In genomic region chr2:127153691-127154158, GRCh38 we compare ENCODE assay signal across 10 cellular contexts. TPM values are rescaled to one million over a fixed set of nuclear protein-coding genes. Genes with fewer than 3 reads are reported as not detected.
DNase-seq lines count a peak whose midpoint lies in the region; ATAC-seq and TF ChIP-seq lines count a peak whose summit lies in the region.
"Had no signal": no experiment of that assay in that cellular context is flagged by ENCODE, and none has a peak within 500 bp of the region (broad histone marks: within the 10 kb centered on the region; RNA-seq: fewer than 3 reads in every experiment).

No MANE protein-coding gene starts in this region.

- no peaks in the 10 kb centered on the region for H3K9me3 ChIP-seq in CD8-positive, alpha-beta memory T cell (ENCODE audit: low read length)

- no peaks in the 10 kb centered on the region for H3K36me3 ChIP-seq in CD8-positive, alpha-beta memory T cell (ENCODE audit: insufficient read depth, low read length)

- no peak overlapping the region for H3K27ac ChIP-seq in CD8-positive, alpha-beta memory T cell (ENCODE audit: low read depth, low read length)
- H3K27ac ChIP-seq: SK-N-MC had no signal

- no peak overlapping the region for H3K4me3 ChIP-seq in foreskin fibroblast (ENCODE audit: low read depth in 1 of 2, low read length in 2 of 2)
- no peak overlapping the region for H3K4me3 ChIP-seq in retinal pigment epithelial cell (ENCODE audit: low read length)
- no peak overlapping the region for H3K4me3 ChIP-seq in CD8-positive, alpha-beta memory T cell (ENCODE audit: low read length)
- H3K4me3 ChIP-seq: SK-N-MC had no signal

- H3K4me3 Mint-ChIP-seq in activated T-helper 1 cell treated with anti-CD3 and anti-CD28 coated beads, Interleukin-12 subunit alpha, Interleukin-12 subunit beta, Interleukin-2, Interleukin-4 antibody, amounts not matched to agents 30 ng/mL and 10 ng/mL and 1 ng/mL, durations not matched to agents 14 hours and 24 hours and 36 hours: no peak overlapping the region
- H3K4me3 Mint-ChIP-seq in CD8-positive, alpha-beta memory T cell: no peak overlapping the region

- H3K4me1 Mint-ChIP-seq in activated T-helper 1 cell treated with anti-CD3 and anti-CD28 coated beads, Interleukin-12 subunit alpha, Interleukin-12 subunit beta, Interleukin-2, Interleukin-4 antibody, amounts not matched to agents 30 ng/mL and 10 ng/mL and 1 ng/mL, durations not matched to agents 14 hours and 24 hours and 36 hours (ENCODE audit: low read depth): no peaks in the 10 kb centered on the region
- no peaks in the 10 kb centered on the region for H3K4me1 Mint-ChIP-seq in CD8-positive, alpha-beta memory T cell

- no peaks in the 10 kb centered on the region for H3K4me1 ChIP-seq in CD8-positive, alpha-beta memory T cell (ENCODE audit: insufficient read depth, low read length)

- H3K27me3 ChIP-seq in CD8-positive, alpha-beta memory T cell (ENCODE audit: insufficient read depth, low read length, poor library complexity, severe bottlenecking): peaks cover 6% of the 10 kb centered on the region

- ATAC-seq in SK-N-SH treated with all-trans-retinoic acid at 6 μM for 48 hours: peak; percentile 90
- ATAC-seq in HG02588 (IDR thresholded peaks at IDR 0.05; ENCODE audit: unreplicated experiment): no peak
- no peak for ATAC-seq in HG02885 (IDR thresholded peaks at IDR 0.05; ENCODE audit: poor library complexity, unreplicated experiment)

- H3K27ac Mint-ChIP-seq in activated T-helper 1 cell treated with anti-CD3 and anti-CD28 coated beads, Interleukin-12 subunit alpha, Interleukin-12 subunit beta, Interleukin-2, Interleukin-4 antibody, amounts not matched to agents 30 ng/mL and 10 ng/mL and 1 ng/mL, durations not matched to agents 14 hours and 24 hours and 36 hours: no peak overlapping the region
- no peak overlapping the region for H3K27ac Mint-ChIP-seq in CD8-positive, alpha-beta memory T cell

- TF ChIP-seq CTCF in foreskin fibroblast (IDR thresholded peaks at IDR 0.05; ENCODE audit: low read depth, low read length) (no peak), retinal pigment epithelial cell (conservative IDR thresholded peaks at IDR 0.05; ENCODE audit: low read depth, low read length) (peak; percentile 5)

- CTCF ChIA-PET in CD8-positive, alpha-beta memory T cell (lab: Charles Lee): interaction anchor here (1.3 kb wide), 1 partner anchor 86 kb away, joined by 4 read pairs; no protein-coding TSS in a partner anchor

- H3K27me3 Mint-ChIP-seq in activated T-helper 1 cell treated with anti-CD3 and anti-CD28 coated beads, Interleukin-12 subunit alpha, Interleukin-12 subunit beta, Interleukin-2, Interleukin-4 antibody, amounts not matched to agents 30 ng/mL and 10 ng/mL and 1 ng/mL, durations not matched to agents 14 hours and 24 hours and 36 hours (ENCODE audit: insufficient read depth): peaks cover 3% of the 10 kb centered on the region
- peaks cover under 1 to 4% of the 10 kb centered on the region in 2 donors for H3K27me3 Mint-ChIP-seq in CD8-positive, alpha-beta memory T cell

- H3K36me3 Mint-ChIP-seq in activated T-helper 1 cell treated with anti-CD3 and anti-CD28 coated beads, Interleukin-12 subunit alpha, Interleukin-12 subunit beta, Interleukin-2, Interleukin-4 antibody, amounts not matched to agents 30 ng/mL and 10 ng/mL and 1 ng/mL, durations not matched to agents 14 hours and 24 hours and 36 hours (ENCODE audit: low read depth): no peaks in the 10 kb centered on the region
- H3K36me3 Mint-ChIP-seq in CD8-positive, alpha-beta memory T cell: no peaks in the 10 kb centered on the region

- no peaks in the 10 kb centered on the region for H3K9me3 Mint-ChIP-seq in activated T-helper 1 cell treated with anti-CD3 and anti-CD28 coated beads, Interleukin-12 subunit alpha, Interleukin-12 subunit beta, Interleukin-2, Interleukin-4 antibody, amounts not matched to agents 30 ng/mL and 10 ng/mL and 1 ng/mL, durations not matched to agents 14 hours and 24 hours and 36 hours
- H3K9me3 Mint-ChIP-seq in CD8-positive, alpha-beta memory T cell: peaks cover 0 to 6% (median 0%) of the 10 kb centered on the region in 5 donors

- POLR2A ChIA-PET in CD8-positive, alpha-beta memory T cell (lab: Charles Lee): no interaction called here

- intact Hi-C loops in activated T-helper 1 cell treated with anti-CD3 and anti-CD28 coated beads, Interleukin-12 subunit alpha, Interleukin-12 subunit beta, Interleukin-2, Interleukin-4 antibody, amounts not matched to agents 30 ng/mL and 10 ng/mL and 1 ng/mL, durations not matched to agents 14 hours and 24 hours and 36 hours (cut with micrococcal nuclease): no loop called here

- DNase-seq in EH (ENCODE audit: low read depth) (peak; percentile 95), foreskin fibroblast (peak; percentile 93 to 94), retinal pigment epithelial cell (ENCODE audit: low read depth) (no peak)
- DNase-seq in activated T-helper 1 cell treated with anti-CD3 and anti-CD28 coated beads, Interleukin-12 subunit alpha, Interleukin-12 subunit beta, Interleukin-2, Interleukin-4 antibody, amounts not matched to agents 30 ng/mL and 10 ng/mL and 1 ng/mL, durations not matched to agents 14 hours and 24 hours and 36 hours (ENCODE audit: low spot score): no peak
- DNase-seq in CD8-positive, alpha-beta memory T cell: no peak
- DNase-seq: NCI-H1436 had no signal

TF ChIP-seq in SK-N-SH treated with all-trans-retinoic acid at 6 μM for 48 hours, 23 proteins besides CTCF, POLR2A, EP300 and RAD21:
- TF ChIP-seq CREB5 (CRISPR knock-in tag; IDR thresholded peaks at IDR 0.05; ENCODE audit: low read depth): no peak
- TF ChIP-seq ESRRG (CRISPR knock-in tag; IDR thresholded peaks at IDR 0.05): no peak
- TF ChIP-seq RARB (CRISPR knock-in tag; IDR thresholded peaks at IDR 0.05): no peak
- no peak for TF ChIP-seq POU6F1 (CRISPR knock-in tag; IDR thresholded peaks at IDR 0.05; ENCODE audit: borderline replicate concordance, low read depth)
- TF ChIP-seq CSDC2 (CRISPR knock-in tag; IDR thresholded peaks at IDR 0.05): no peak
- TF ChIP-seq ZC3H10 (CRISPR knock-in tag; IDR thresholded peaks at IDR 0.05): no peak
- TF ChIP-seq ZNF8 (CRISPR knock-in tag; IDR thresholded peaks at IDR 0.05): no peak
- no peak for TF ChIP-seq ZFP30 (CRISPR knock-in tag; IDR thresholded peaks at IDR 0.05)
- no peak for TF ChIP-seq CSRNP3 (CRISPR knock-in tag; IDR thresholded peaks at IDR 0.05)
- TF ChIP-seq BACH2 (CRISPR knock-in tag; IDR thresholded peaks at IDR 0.05; ENCODE audit: borderline replicate concordance): no peak
- no peak for TF ChIP-seq ARNTL (CRISPR knock-in tag; IDR thresholded peaks at IDR 0.05; ENCODE audit: borderline replicate concordance, low read depth)
- no peak for TF ChIP-seq ZNF565 (CRISPR knock-in tag; conservative IDR thresholded peaks at IDR 0.05; ENCODE audit: low read depth)
- TF ChIP-seq SNAI2 (CRISPR knock-in tag; IDR thresholded peaks at IDR 0.05): no peak

RNA-seq across cellular contexts. Expression of gene BIN1, which starts 46.8 kb away (rescaled TPM):
- total RNA-seq in activated T-helper 1 cell treated with anti-CD3 and anti-CD28 coated beads, Interleukin-12 subunit alpha, Interleukin-12 subunit beta, Interleukin-2, Interleukin-4 antibody, amounts not matched to agents 30 ng/mL and 10 ng/mL and 1 ng/mL, durations not matched to agents 14 hours and 24 hours and 36 hours: 38.4 and 41.9 TPM in 2 replicates
- 10 to 100 TPM; 84.9 to 87.3 TPM for total RNA-seq in CD8-positive, alpha-beta memory T cell
- polyA plus RNA-seq in CD8-positive, alpha-beta memory T cell: 163 TPM

Comparison
In these comparisons a context has a peak if more than half of its experiments do, and no peak if none do; other contexts are left out.
1. DNase-seq: peak in EH (single experiment) and foreskin fibroblast (2 of 2); none in retinal pigment epithelial cell (single experiment), activated T-helper 1 cell treated with anti-CD3 and anti-CD28 coated beads, Interleukin-12 subunit alpha, Interleukin-12 subunit beta, Interleukin-2, Interleukin-4 antibody, amounts not matched to agents 30 ng/mL and 10 ng/mL and 1 ng/mL, durations not matched to agents 14 hours and 24 hours and 36 hours (single experiment) and CD8-positive, alpha-beta memory T cell (0 of 5).